ENCODE assay signal across 1 cellular context in the genomic region with DNA sequence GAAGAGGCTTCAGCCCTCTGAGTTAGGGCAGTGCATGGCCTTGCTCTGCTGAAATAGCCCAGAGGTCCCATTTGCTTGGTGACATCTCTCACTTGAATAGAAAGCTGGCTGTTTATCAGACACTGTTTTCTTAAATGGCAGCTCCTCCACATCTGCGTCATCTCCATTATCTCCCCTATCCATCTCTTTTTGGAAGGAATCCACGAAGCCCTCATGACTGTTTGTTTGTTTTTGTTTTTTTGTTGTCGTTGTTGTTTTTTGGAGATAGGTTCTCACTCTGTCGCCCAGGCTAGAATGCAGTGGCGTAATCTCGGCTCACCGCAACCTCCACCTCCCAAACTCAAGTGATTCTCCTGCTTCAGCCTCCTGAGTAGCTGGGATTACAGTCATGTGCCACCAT.
TF ChIP-seq lines count a peak whose summit lies in the region.

No MANE protein-coding gene starts in this region.

TF ChIP-seq in SK-N-SH, 30 proteins besides CTCF, POLR2A, EP300 and RAD21 (continued from another document):
- TF ChIP-seq, protein P1, sequence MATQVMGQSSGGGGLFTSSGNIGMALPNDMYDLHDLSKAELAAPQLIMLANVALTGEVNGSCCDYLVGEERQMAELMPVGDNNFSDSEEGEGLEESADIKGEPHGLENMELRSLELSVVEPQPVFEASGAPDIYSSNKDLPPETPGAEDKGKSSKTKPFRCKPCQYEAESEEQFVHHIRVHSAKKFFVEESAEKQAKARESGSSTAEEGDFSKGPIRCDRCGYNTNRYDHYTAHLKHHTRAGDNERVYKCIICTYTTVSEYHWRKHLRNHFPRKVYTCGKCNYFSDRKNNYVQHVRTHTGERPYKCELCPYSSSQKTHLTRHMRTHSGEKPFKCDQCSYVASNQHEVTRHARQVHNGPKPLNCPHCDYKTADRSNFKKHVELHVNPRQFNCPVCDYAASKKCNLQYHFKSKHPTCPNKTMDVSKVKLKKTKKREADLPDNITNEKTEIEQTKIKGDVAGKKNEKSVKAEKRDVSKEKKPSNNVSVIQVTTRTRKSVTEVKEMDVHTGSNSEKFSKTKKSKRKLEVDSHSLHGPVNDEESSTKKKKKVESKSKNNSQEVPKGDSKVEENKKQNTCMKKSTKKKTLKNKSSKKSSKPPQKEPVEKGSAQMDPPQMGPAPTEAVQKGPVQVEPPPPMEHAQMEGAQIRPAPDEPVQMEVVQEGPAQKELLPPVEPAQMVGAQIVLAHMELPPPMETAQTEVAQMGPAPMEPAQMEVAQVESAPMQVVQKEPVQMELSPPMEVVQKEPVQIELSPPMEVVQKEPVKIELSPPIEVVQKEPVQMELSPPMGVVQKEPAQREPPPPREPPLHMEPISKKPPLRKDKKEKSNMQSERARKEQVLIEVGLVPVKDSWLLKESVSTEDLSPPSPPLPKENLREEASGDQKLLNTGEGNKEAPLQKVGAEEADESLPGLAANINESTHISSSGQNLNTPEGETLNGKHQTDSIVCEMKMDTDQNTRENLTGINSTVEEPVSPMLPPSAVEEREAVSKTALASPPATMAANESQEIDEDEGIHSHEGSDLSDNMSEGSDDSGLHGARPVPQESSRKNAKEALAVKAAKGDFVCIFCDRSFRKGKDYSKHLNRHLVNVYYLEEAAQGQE (IDR thresholded peaks at IDR 0.05; ENCODE audit: low read depth, low read length) = no peak
- no peak for TF ChIP-seq NRF1 (IDR thresholded peaks at IDR 0.05; ENCODE audit: low read depth, low read length)
- TF ChIP-seq POLR2AphosphoS5 (IDR thresholded peaks at IDR 0.05; ENCODE audit: low read depth, low read length) = no peak
- TF ChIP-seq YY1 (IDR thresholded peaks at IDR 0.05; ENCODE audit: low read depth) = no peak
- TF ChIP-seq FOXM1 (IDR thresholded peaks at IDR 0.05; ENCODE audit: low read depth) = no peak
- no peak for TF ChIP-seq SIN3A (IDR thresholded peaks at IDR 0.05; ENCODE audit: borderline replicate concordance, low read depth, low read length)
- TF ChIP-seq RXRA (IDR thresholded peaks at IDR 0.05; ENCODE audit: borderline replicate concordance, low read depth) = no peak
- no peak for TF ChIP-seq MEF2A (IDR thresholded peaks at IDR 0.05; ENCODE audit: borderline replicate concordance, low read depth)
- TF ChIP-seq, protein P2, sequence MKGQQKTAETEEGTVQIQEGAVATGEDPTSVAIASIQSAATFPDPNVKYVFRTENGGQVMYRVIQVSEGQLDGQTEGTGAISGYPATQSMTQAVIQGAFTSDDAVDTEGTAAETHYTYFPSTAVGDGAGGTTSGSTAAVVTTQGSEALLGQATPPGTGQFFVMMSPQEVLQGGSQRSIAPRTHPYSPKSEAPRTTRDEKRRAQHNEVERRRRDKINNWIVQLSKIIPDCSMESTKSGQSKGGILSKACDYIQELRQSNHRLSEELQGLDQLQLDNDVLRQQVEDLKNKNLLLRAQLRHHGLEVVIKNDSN (IDR thresholded peaks at IDR 0.05; ENCODE audit: borderline replicate concordance, low read depth) = no peak
- TF ChIP-seq FOSL2 (IDR thresholded peaks at IDR 0.05; ENCODE audit: borderline replicate concordance, low read depth) = no peak
- TF ChIP-seq EZH2phosphoT487 (IDR thresholded peaks at IDR 0.05; ENCODE audit: borderline replicate concordance, low read depth) = no peak
- no peak for TF ChIP-seq NFIC (IDR thresholded peaks at IDR 0.05; ENCODE audit: borderline replicate concordance)
- TF ChIP-seq, protein P3, sequence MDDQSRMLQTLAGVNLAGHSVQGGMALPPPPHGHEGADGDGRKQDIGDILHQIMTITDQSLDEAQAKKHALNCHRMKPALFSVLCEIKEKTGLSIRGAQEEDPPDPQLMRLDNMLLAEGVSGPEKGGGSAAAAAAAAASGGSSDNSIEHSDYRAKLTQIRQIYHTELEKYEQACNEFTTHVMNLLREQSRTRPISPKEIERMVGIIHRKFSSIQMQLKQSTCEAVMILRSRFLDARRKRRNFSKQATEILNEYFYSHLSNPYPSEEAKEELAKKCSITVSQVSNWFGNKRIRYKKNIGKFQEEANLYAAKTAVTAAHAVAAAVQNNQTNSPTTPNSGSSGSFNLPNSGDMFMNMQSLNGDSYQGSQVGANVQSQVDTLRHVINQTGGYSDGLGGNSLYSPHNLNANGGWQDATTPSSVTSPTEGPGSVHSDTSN (IDR thresholded peaks at IDR 0.05) = no peak
- no peak for TF ChIP-seq TAF1 (IDR thresholded peaks at IDR 0.05; ENCODE audit: borderline replicate concordance, low read depth, low read length)
- no peak for TF ChIP-seq GABPA (IDR thresholded peaks at IDR 0.05; ENCODE audit: low read depth)
- no peak for TF ChIP-seq JUND (IDR thresholded peaks at IDR 0.05)
- TF ChIP-seq ELF1 (IDR thresholded peaks at IDR 0.05) = no peak
TF ChIP-seq in SK-N-SH: peak in this region for 0.
